Comparison of ENCODE assay signal across 8 cellular contexts in genomic region chr5:40261984-40262383, GRCh38.
"Had no signal": no experiment of that assay in that cellular context is flagged by ENCODE, and none has a peak within 500 bp of the region (broad histone marks: within the 10 kb centered on the region; RNA-seq: fewer than 3 reads in every experiment).

No MANE protein-coding gene starts in this region.

- ATAC-seq: GM12878 had no signal

- DNase-seq: GDM1, GF-D8 had no signal

- H3K4me3 ChIP-seq: GM12878 had no signal

- FAIRE-seq: G401.6, GM12878, GM12891, GM12892, GM18507, GM19239 had no signal
